2 cellular contexts compared by ENCODE assay signal in genomic region chr5:143860211-143860610, GRCh38.
TF ChIP-seq lines count a peak whose summit lies in the region.

No MANE protein-coding gene starts in this region.

TF ChIP-seq in GM12878, 131 proteins besides CTCF, POLR2A, EP300 and RAD21:
- TF ChIP-seq BMI1 (IDR thresholded peaks at IDR 0.05; ENCODE audit: borderline replicate concordance) (no peak), RCOR1 (conservative IDR thresholded peaks at IDR 0.05; ENCODE audit: low read depth, low read length) (no peak), STAT3 (IDR thresholded peaks at IDR 0.05; ENCODE audit: low read depth, low read length) (no peak), BCL11A (IDR thresholded peaks at IDR 0.05; ENCODE audit: low read depth, low read length) (no peak), NFIC (IDR thresholded peaks at IDR 0.05; ENCODE audit: low read depth, low read length) (no peak), BRCA1 (IDR thresholded peaks at IDR 0.05; ENCODE audit: low read depth, low read length) (no peak), TARDBP (IDR thresholded peaks at IDR 0.05; ENCODE audit: borderline replicate concordance) (no peak), PAX8 (IDR thresholded peaks at IDR 0.05) (no peak), ZSCAN29 (IDR thresholded peaks at IDR 0.05) (no peak), KLF5 (IDR thresholded peaks at IDR 0.05; ENCODE audit: partially characterized antibody) (no peak), SREBF1 (IDR thresholded peaks at IDR 0.05; ENCODE audit: low read length) (no peak), PKNOX1 (IDR thresholded peaks at IDR 0.05) (no peak), PBX3 (IDR thresholded peaks at IDR 0.05; ENCODE audit: insufficient replicate concordance, low read depth, low read length) (no peak)

TF ChIP-seq in HEK293T, 16 proteins besides CTCF, POLR2A, EP300 and RAD21:
- no peak for TF ChIP-seq FOXM1 (IDR thresholded peaks at IDR 0.05; ENCODE audit: borderline replicate concordance)
- no peak for TF ChIP-seq LEF1 (IDR thresholded peaks at IDR 0.05; ENCODE audit: borderline replicate concordance)
- TF ChIP-seq ELF4 (IDR thresholded peaks at IDR 0.05), result no peak
- no peak for TF ChIP-seq FOXK2 (IDR thresholded peaks at IDR 0.05)
- no peak for TF ChIP-seq ZNF384 (IDR thresholded peaks at IDR 0.05)
- TF ChIP-seq L3MBTL2 (conservative IDR thresholded peaks at IDR 0.05), result no peak
- no peak for TF ChIP-seq CTBP1 (IDR thresholded peaks at IDR 0.05; ENCODE audit: borderline replicate concordance)
- no peak for TF ChIP-seq NFRKB (IDR thresholded peaks at IDR 0.05)
- TF ChIP-seq PKNOX1 (IDR thresholded peaks at IDR 0.05), result no peak
- no peak for TF ChIP-seq TARDBP (IDR thresholded peaks at IDR 0.05)
- no peak for TF ChIP-seq SUZ12 (IDR thresholded peaks at IDR 0.05)
- no peak for TF ChIP-seq ARNT (IDR thresholded peaks at IDR 0.05)
